Comparison of ENCODE assay signal across 9 cellular contexts in the genomic region with DNA sequence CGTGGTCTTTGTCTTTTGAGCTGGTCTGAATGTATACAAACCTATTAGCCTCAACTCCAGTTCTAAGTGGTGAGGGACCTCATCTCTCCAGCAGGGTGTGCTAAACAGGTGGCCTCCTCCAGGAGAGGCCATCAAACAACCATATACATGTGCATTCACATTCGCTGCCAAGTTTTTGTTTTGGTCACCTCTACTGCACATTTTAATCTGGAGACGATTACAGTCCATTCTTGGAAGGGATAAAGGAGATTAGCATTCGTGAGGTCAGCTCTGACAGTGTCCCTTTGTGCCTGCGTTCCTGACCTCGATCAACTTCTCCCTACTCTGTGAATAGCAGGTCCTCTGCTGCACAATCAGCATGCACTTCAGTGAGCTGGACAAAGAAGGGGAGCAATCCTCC.
A peak's percentile ranks its signal among the peaks of the same experiment; 100 is the strongest.
DNase-seq lines count a peak whose midpoint lies in the region; ATAC-seq, FAIRE-seq and TF ChIP-seq lines count a peak whose summit lies in the region.
"Had no signal": no experiment of that assay in that cellular context is flagged by ENCODE, and none has a peak within 500 bp of the region (broad histone marks: within the 10 kb centered on the region; RNA-seq: fewer than 3 reads in every experiment).

No MANE protein-coding gene starts in this region.

- H3K4me1 Mint-ChIP-seq in stimulated activated memory B cell treated with anti-CD40 and anti-IgM and Interleukin-4, amounts not matched to agents 10 μg/mL and 1 μg/mL and 100 μg/mL, for 72 hours = no peaks in the 10 kb centered on the region

- H3K4me3 ChIP-seq in DOHH2 (ENCODE audit: low read length) (no peak overlapping the region), OCI-LY1 (ENCODE audit: low read depth, low read length, poor library complexity, severe bottlenecking) (no peak overlapping the region), foreskin fibroblast (ENCODE audit: low read depth in 1 of 2, low read length in 2 of 2) (no peak overlapping the region), testis (no peak overlapping the region)
- H3K4me3 ChIP-seq: thoracic aorta had no signal

- H3K9ac ChIP-seq in OCI-LY1 (ENCODE audit: low read length) = no peak overlapping the region

- H3K36me3 Mint-ChIP-seq in stimulated activated memory B cell treated with anti-CD40 and anti-IgM and Interleukin-4, amounts not matched to agents 10 μg/mL and 1 μg/mL and 100 μg/mL, for 72 hours = no peaks in the 10 kb centered on the region

- no peaks in the 10 kb centered on the region for H3K79me2 ChIP-seq in DOHH2 (ENCODE audit: control insufficient read depth, low read length)
- no peaks in the 10 kb centered on the region for H3K79me2 ChIP-seq in OCI-LY1 (ENCODE audit: insufficient read depth, low read length)

- ATAC-seq in stimulated activated memory B cell treated with anti-CD40 and anti-IgM and Interleukin-4, amounts not matched to agents 10 μg/mL and 1 μg/mL and 100 μg/mL, for 72 hours = no peak

- DNase-seq in H54 (ENCODE audit: insufficient read length, low spot score) = peak; percentile 12
- peak in 1 of 2 donors; percentile 40 for DNase-seq in foreskin fibroblast
- peak; percentile 89 for DNase-seq in testis
- no peak for DNase-seq in Ammon's horn (ENCODE audit: low spot score)
- no peak for DNase-seq in activated gamma-delta T cell treated with Interleukin-2 at 50 U/mL for 16 hours

- H3K27me3 Mint-ChIP-seq in stimulated activated memory B cell treated with anti-CD40 and anti-IgM and Interleukin-4, amounts not matched to agents 10 μg/mL and 1 μg/mL and 100 μg/mL, for 72 hours = no peaks in the 10 kb centered on the region

- H3K27ac Mint-ChIP-seq in stimulated activated memory B cell treated with anti-CD40 and anti-IgM and Interleukin-4, amounts not matched to agents 10 μg/mL and 1 μg/mL and 100 μg/mL, for 72 hours = no peak overlapping the region

- intact Hi-C loops in testis (cut with DNase I; ENCODE audit: low total_unique reads) = no loop called here

- H3K4me2 ChIP-seq in DOHH2 (ENCODE audit: low read length) (no peak overlapping the region), OCI-LY1 (ENCODE audit: low read length) (no peak overlapping the region)

- FAIRE-seq in H54 (lab: Jason Lieb, UNC) = no peak

- H3K4me1 ChIP-seq in DOHH2 (ENCODE audit: control insufficient read depth, low read length) (no peaks in the 10 kb centered on the region), OCI-LY1 (ENCODE audit: insufficient read depth, low read length, severe bottlenecking) (no peaks in the 10 kb centered on the region), testis (peaks cover 6% of the 10 kb centered on the region)

- H3K9me3 ChIP-seq in DOHH2 (ENCODE audit: control insufficient read depth, insufficient read depth, low read length) (no peaks in the 10 kb centered on the region), OCI-LY1 (ENCODE audit: low read length) (no peaks in the 10 kb centered on the region), testis (no peaks in the 10 kb centered on the region)
- H3K9me3 ChIP-seq: thoracic aorta had no signal

- no peak overlapping the region for H2AFZ ChIP-seq in OCI-LY1 (ENCODE audit: low read length)

- H3K4me3 Mint-ChIP-seq in stimulated activated memory B cell treated with anti-CD40 and anti-IgM and Interleukin-4, amounts not matched to agents 10 μg/mL and 1 μg/mL and 100 μg/mL, for 72 hours = no peak overlapping the region

- H3K27me3 ChIP-seq in DOHH2 (ENCODE audit: control insufficient read depth, low read length) (no peaks in the 10 kb centered on the region), OCI-LY1 (ENCODE audit: insufficient read depth, low read length) (peaks cover 6% of the 10 kb centered on the region; the same call in 1 of the 2 replicates), testis (no peaks in the 10 kb centered on the region)

- H3K27ac ChIP-seq in DOHH2 (ENCODE audit: low read depth, low read length) = no peak overlapping the region
- H3K27ac ChIP-seq in OCI-LY1 (ENCODE audit: low read depth, low read length, poor library complexity, severe bottlenecking) = no peak overlapping the region
- H3K27ac ChIP-seq in testis = peak overlapping the region; percentile 33 to 48
- H3K27ac ChIP-seq: thoracic aorta had no signal

- TF ChIP-seq CTCF in DOHH2 (IDR thresholded peaks at IDR 0.05; ENCODE audit: low read depth, low read length, poor library complexity, severe bottlenecking) (peak; percentile 31), OCI-LY1 (IDR thresholded peaks at IDR 0.05; ENCODE audit: low read length) (peak; percentile 55), foreskin fibroblast (IDR thresholded peaks at IDR 0.05; ENCODE audit: low read depth, low read length) (peak; percentile 28), testis (IDR thresholded peaks at IDR 0.05) (peak in 2 of 3 experiments; percentile 50 to 58)

- 61 to 66% methylated on average over 6 of the region's 6 CpGs for WGBS in testis, 2 donors

- no peaks in the 10 kb centered on the region for H3F3A ChIP-seq in DOHH2 (ENCODE audit: control insufficient read depth, insufficient read depth)
- H3F3A ChIP-seq in OCI-LY1 (ENCODE audit: insufficient read depth, low read length) = no peaks in the 10 kb centered on the region

- H4K20me1 ChIP-seq in DOHH2 (ENCODE audit: control insufficient read depth, insufficient read depth, low read depth, low read length) (no peaks in the 10 kb centered on the region), OCI-LY1 (ENCODE audit: insufficient read depth, low read length) (no peaks in the 10 kb centered on the region)

- peaks cover 2% of the 10 kb centered on the region for H3K9me3 Mint-ChIP-seq in stimulated activated memory B cell treated with anti-CD40 and anti-IgM and Interleukin-4, amounts not matched to agents 10 μg/mL and 1 μg/mL and 100 μg/mL, for 72 hours

- no peaks in the 10 kb centered on the region for H3K36me3 ChIP-seq in DOHH2 (ENCODE audit: control insufficient read depth, low read length)
- H3K36me3 ChIP-seq in OCI-LY1 (ENCODE audit: insufficient read depth, low read length) = no peaks in the 10 kb centered on the region
- no peaks in the 10 kb centered on the region for H3K36me3 ChIP-seq in testis (ENCODE audit: low read depth, missing control alignments)

- TF ChIP-seq POLR2A in H54 (IDR thresholded peaks at IDR 0.05; ENCODE audit: low read depth, low read length) (no peak), testis (IDR thresholded peaks at IDR 0.05) (no peak)

- H3K9me2 ChIP-seq in DOHH2 (replicated peaks; ENCODE audit: control insufficient read depth, low read length) = no peaks in the 10 kb centered on the region
- H3K9me2 ChIP-seq in OCI-LY1 (ENCODE audit: low read depth, low read length) = no peaks in the 10 kb centered on the region

Comparison
In these comparisons a context has a peak if more than half of its experiments do, and no peak if none do; other contexts are left out.
1. H3K27ac ChIP-seq: peak in testis (2 of 2); none in DOHH2 (single experiment) and OCI-LY1 (single experiment).
2. DNase-seq: peak in H54 (single experiment) and testis (single experiment); none in Ammon's horn (single experiment) and activated gamma-delta T cell treated with Interleukin-2 at 50 U/mL for 16 hours (single experiment).
3. Peak in every context shown above with its lines, with median percentiles within 50 percentile points of each other: CTCF ChIP-seq.